Comparison of ENCODE assay signal across 8 cellular contexts in genomic region chr11:35165416-35166368, GRCh38. TPM values are rescaled to one million over a fixed set of nuclear protein-coding genes. Genes with fewer than 3 reads are reported as not detected.
DNase-seq lines count a peak whose midpoint lies in the region; ATAC-seq and TF ChIP-seq lines count a peak whose summit lies in the region.

No MANE protein-coding gene starts in this region.

- peak overlapping the region; percentile 96 for H3K27ac ChIP-seq in CD4-positive, alpha-beta T cell (ENCODE audit: low read depth, low read length)
- H3K27ac ChIP-seq in skeletal muscle tissue (ENCODE audit: low read depth, low read length) = peak overlapping the region; percentile 75

- no peaks in the 10 kb centered on the region for H3K27me3 ChIP-seq in CD4-positive, alpha-beta T cell (ENCODE audit: control insufficient read depth, insufficient read depth, low read length)
- H3K27me3 ChIP-seq in skeletal muscle tissue (ENCODE audit: control insufficient read depth in 3 of 3, insufficient read depth in 3 of 3, low read length in 3 of 3) = no peaks in the 10 kb centered on the region

- intact Hi-C loops in CD4-positive, alpha-beta T cell (cut with DNase I, micrococcal nuclease) = loop anchor here (1.0 to 10.0 kb wide), 9 partner anchors 12 to 1061 kb away; partner anchors contain the start of gene NAT10 (in 1 of the 2)

- H3K4me1 Mint-ChIP-seq in CD4-positive, alpha-beta T cell (ENCODE audit: low read depth) = peaks cover 100% of the 10 kb centered on the region
- H3K4me1 Mint-ChIP-seq in activated CD4-positive, alpha-beta T cell treated with anti-CD3 and anti-CD28 coated beads, Interleukin-2, amount 10 ng/mL, durations not matched to agents 7 days and 5 days = peaks cover 100% of the 10 kb centered on the region
- H3K4me1 Mint-ChIP-seq in endothelial cell (ENCODE audit: unreplicated experiment) = peaks cover 44% of the 10 kb centered on the region

- H3K9me3 ChIP-seq in CD4-positive, alpha-beta T cell (ENCODE audit: control insufficient read depth, low read length) = no peaks in the 10 kb centered on the region
- no peaks in the 10 kb centered on the region for H3K9me3 ChIP-seq in skeletal muscle tissue (ENCODE audit: control insufficient read depth in 3 of 3, low read length in 3 of 3)

- H3K36me3 ChIP-seq in skeletal muscle tissue (ENCODE audit: control insufficient read depth in 3 of 3, insufficient read depth in 3 of 3, low read length in 3 of 3) = no peaks in the 10 kb centered on the region

- DNase-seq in CD4-positive, alpha-beta T cell = peak; percentile 70 to 94 (median 75)
- peak; percentile 88 for DNase-seq in HT1080 (ENCODE audit: low read depth)
- DNase-seq in activated CD4-positive, alpha-beta T cell treated with anti-CD3 and anti-CD28 coated beads, Interleukin-2, amount 10 ng/mL, durations not matched to agents 7 days and 5 days = peak; percentile 96
- DNase-seq in endothelial cell (ENCODE audit: low spot score) = peak; percentile 46
- DNase-seq in DMS114 treated with DMSO at 0.1 percent for 48 hours (lab: John Stamatoyannopoulos, UW; ENCODE audit: unreplicated experiment) = no peak
- DNase-seq in hippocampal formation (lab: John Stamatoyannopoulos, UW) = no peak

- peak; percentile 69 for ATAC-seq in CD4-positive, alpha-beta T cell (ENCODE audit: poor library complexity)
- peak; percentile 68 for ATAC-seq in GM21367 (IDR thresholded peaks at IDR 0.05; ENCODE audit: unreplicated experiment)

- peak overlapping the region; percentile 72 for H3K4me3 Mint-ChIP-seq in CD4-positive, alpha-beta T cell
- H3K4me3 Mint-ChIP-seq in activated CD4-positive, alpha-beta T cell treated with anti-CD3 and anti-CD28 coated beads, Interleukin-2, amount 10 ng/mL, durations not matched to agents 7 days and 5 days = peak overlapping the region; percentile 65
- no peak overlapping the region for H3K4me3 Mint-ChIP-seq in endothelial cell (ENCODE audit: unreplicated experiment)

- H3K9ac ChIP-seq in skeletal muscle tissue (ENCODE audit: low read depth in 1 of 3, low read length in 3 of 3) = no peak overlapping the region

- no peak for TF ChIP-seq CTCF in CD4-positive, alpha-beta T cell (IDR thresholded peaks at IDR 0.05)
- no peak for TF ChIP-seq CTCF in endothelial cell (IDR thresholded peaks at IDR 0.05; ENCODE audit: unreplicated experiment)

- CTCF ChIA-PET in CD4-positive, alpha-beta T cell (lab: Charles Lee) = interaction anchor here (1.0 to 3.1 kb wide), 7 partner anchors 11 to 118 kb away, joined by 3 to 8 read pairs (median 4); no protein-coding TSS in a partner anchor
- CTCF ChIA-PET in activated CD4-positive, alpha-beta T cell treated with anti-CD3 and anti-CD28 coated beads, Interleukin-2, amount 10 ng/mL, durations not matched to agents 7 days and 5 days (lab: Charles Lee) = interaction anchor here (0.8 to 5.3 kb wide), 8 partner anchors 11 to 190 kb away, joined by 3 to 28 read pairs (median 4); no protein-coding TSS in a partner anchor

- POLR2A ChIA-PET in CD4-positive, alpha-beta T cell (lab: Charles Lee) = interaction anchor here (0.6 to 18.0 kb wide), 34 partner anchors 10 to 322 kb away, joined by 3 to 355 read pairs (median 4); partner anchors contain the start of gene CD44
- POLR2A ChIA-PET in activated CD4-positive, alpha-beta T cell treated with anti-CD3 and anti-CD28 coated beads, Interleukin-2, amount 10 ng/mL, durations not matched to agents 7 days and 5 days (lab: Charles Lee) = interaction anchor here (0.7 to 0.9 kb wide), 2 partner anchors 20 to 115 kb away, joined by 3 to 5 read pairs; no protein-coding TSS in a partner anchor

- H3K4me1 ChIP-seq in skeletal muscle tissue (ENCODE audit: control insufficient read depth in 3 of 3, insufficient read depth in 3 of 3, low read length in 3 of 3) = peaks cover 23 to 65% (median 54%) of the 10 kb centered on the region in 3 donors

- no peaks in the 10 kb centered on the region for H3K27me3 Mint-ChIP-seq in CD4-positive, alpha-beta T cell
- H3K27me3 Mint-ChIP-seq in activated CD4-positive, alpha-beta T cell treated with anti-CD3 and anti-CD28 coated beads, Interleukin-2, amount 10 ng/mL, durations not matched to agents 7 days and 5 days = no peaks in the 10 kb centered on the region
- peaks cover 4% of the 10 kb centered on the region for H3K27me3 Mint-ChIP-seq in endothelial cell (ENCODE audit: unreplicated experiment)

- H3K4me3 ChIP-seq in skeletal muscle tissue (ENCODE audit: low read length in 3 of 3) = peak overlapping the region in 1 of 3 donors; percentile 0

- no peaks in the 10 kb centered on the region for H3K9me3 Mint-ChIP-seq in CD4-positive, alpha-beta T cell
- H3K9me3 Mint-ChIP-seq in activated CD4-positive, alpha-beta T cell treated with anti-CD3 and anti-CD28 coated beads, Interleukin-2, amount 10 ng/mL, durations not matched to agents 7 days and 5 days = peaks cover 5% of the 10 kb centered on the region
- H3K9me3 Mint-ChIP-seq in endothelial cell (ENCODE audit: unreplicated experiment) = no peaks in the 10 kb centered on the region

- peak overlapping the region; percentile 96 for H3K27ac Mint-ChIP-seq in CD4-positive, alpha-beta T cell
- peak overlapping the region; percentile 96 for H3K27ac Mint-ChIP-seq in activated CD4-positive, alpha-beta T cell treated with anti-CD3 and anti-CD28 coated beads, Interleukin-2, amount 10 ng/mL, durations not matched to agents 7 days and 5 days
- H3K27ac Mint-ChIP-seq in endothelial cell (ENCODE audit: unreplicated experiment) = peak overlapping the region; percentile 92

- peaks cover 81% of the 10 kb centered on the region for H3K36me3 Mint-ChIP-seq in CD4-positive, alpha-beta T cell (ENCODE audit: low read depth)
- peaks cover 83% of the 10 kb centered on the region for H3K36me3 Mint-ChIP-seq in activated CD4-positive, alpha-beta T cell treated with anti-CD3 and anti-CD28 coated beads, Interleukin-2, amount 10 ng/mL, durations not matched to agents 7 days and 5 days (ENCODE audit: low read depth)
- peaks cover 4% of the 10 kb centered on the region for H3K36me3 Mint-ChIP-seq in endothelial cell (ENCODE audit: low read depth, unreplicated experiment)

RNA-seq across cellular contexts. Expression of gene CD44, which starts 26.7 kb away (rescaled TPM):
- total RNA-seq in CD4-positive, alpha-beta T cell = 1,000 to 10,000 TPM; 1,283 to 1,330 TPM
- total RNA-seq in HT1080 (2014; rRNA removed; shearing (Covaris generic)) = 190 and 492 TPM in 2 replicates
- polyA plus RNA-seq in HT1080 (2015; cell fraction: cytosol; rRNA removed) = 1,395 and 1,667 TPM in 2 replicates
- 2,115 and 2,218 TPM in 2 replicates for polyA plus RNA-seq in HT1080 (2015; cell fraction: nucleus; rRNA removed)
- 100 to 1,000 TPM; 518 to 534 TPM for total RNA-seq in activated CD4-positive, alpha-beta T cell treated with anti-CD3 and anti-CD28 coated beads, Interleukin-2, amount 10 ng/mL, durations not matched to agents 7 days and 5 days
- 155 TPM for total RNA-seq in endothelial cell (ENCODE audit: unreplicated experiment)
- total RNA-seq in skeletal muscle tissue = 133 TPM

Comparison
In these comparisons a context has a peak if more than half of its experiments do, and no peak if none do; other contexts are left out.
1. DNase-seq: peak in CD4-positive, alpha-beta T cell (10 of 10), HT1080 (single experiment), activated CD4-positive, alpha-beta T cell treated with anti-CD3 and anti-CD28 coated beads, Interleukin-2, amount 10 ng/mL, durations not matched to agents 7 days and 5 days (single experiment) and endothelial cell (single experiment); none in DMS114 treated with DMSO at 0.1 percent for 48 hours (single experiment) and hippocampal formation (0 of 2).
2. Peak in every context shown above with its lines, with median percentiles within 50 percentile points of each other: H3K27ac Mint-ChIP-seq.